In the genomic region with DNA sequence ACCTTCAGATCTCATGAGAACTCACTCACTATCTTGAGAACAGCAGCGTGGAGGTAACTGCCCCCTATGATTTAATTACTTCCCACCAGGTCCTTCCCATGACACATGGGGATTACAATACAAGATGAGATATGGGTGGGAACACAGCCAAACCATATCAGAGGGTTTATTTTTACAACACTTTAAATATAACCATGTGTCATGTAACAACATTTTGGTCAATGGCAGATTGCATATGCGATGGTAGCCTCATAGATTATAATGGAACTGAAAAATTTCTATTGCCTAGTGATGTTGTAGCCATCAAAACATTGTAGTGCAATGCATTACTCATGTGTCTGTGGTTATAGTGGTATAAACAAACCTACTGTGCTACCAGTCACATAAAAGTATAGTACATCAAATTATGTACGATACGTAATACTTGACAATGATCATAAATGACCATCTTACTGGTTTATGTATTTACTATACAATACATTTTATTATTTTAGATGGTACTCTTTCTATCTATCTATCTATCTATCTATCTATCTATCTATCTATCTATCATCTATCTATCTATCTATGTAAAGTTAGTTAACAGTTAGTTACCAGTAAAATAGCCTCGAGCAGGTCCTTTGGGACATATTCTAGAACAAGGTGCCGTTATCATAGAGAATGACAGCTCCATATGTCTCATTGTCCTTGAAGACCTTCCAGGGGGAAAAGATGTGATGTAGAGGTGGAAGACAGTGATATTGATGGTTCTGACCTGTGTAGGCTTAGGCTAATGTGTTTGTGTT, we compare ENCODE assay signal across 1 cellular context.
TF ChIP-seq lines count a peak whose summit lies in the region.

No MANE protein-coding gene starts in this region.

TF ChIP-seq in endothelial cell of umbilical vein, 7 proteins besides CTCF, POLR2A, EP300 and RAD21:
- TF ChIP-seq JUN (IDR thresholded peaks at IDR 0.05; ENCODE audit: borderline replicate concordance, insufficient read depth, insufficient read length, low read depth) (no peak), MYC (IDR thresholded peaks at IDR 0.05; ENCODE audit: low read depth, low read length) (no peak), FOS (IDR thresholded peaks at IDR 0.05; ENCODE audit: borderline replicate concordance, insufficient read depth, low read length) (no peak), POLR2AphosphoS5 (IDR thresholded peaks at IDR 0.05; ENCODE audit: insufficient read depth, low read depth, low read length) (no peak), GATA2 (IDR thresholded peaks at IDR 0.05; ENCODE audit: insufficient read depth, insufficient read length, low read depth, low read length) (no peak), EZH2 (IDR thresholded peaks at IDR 0.05; ENCODE audit: borderline replicate concordance, low read depth, low read length, severe bottlenecking) (no peak), MAX (IDR thresholded peaks at IDR 0.05; ENCODE audit: insufficient read depth, insufficient read length) (no peak)
